In the genomic region with DNA sequence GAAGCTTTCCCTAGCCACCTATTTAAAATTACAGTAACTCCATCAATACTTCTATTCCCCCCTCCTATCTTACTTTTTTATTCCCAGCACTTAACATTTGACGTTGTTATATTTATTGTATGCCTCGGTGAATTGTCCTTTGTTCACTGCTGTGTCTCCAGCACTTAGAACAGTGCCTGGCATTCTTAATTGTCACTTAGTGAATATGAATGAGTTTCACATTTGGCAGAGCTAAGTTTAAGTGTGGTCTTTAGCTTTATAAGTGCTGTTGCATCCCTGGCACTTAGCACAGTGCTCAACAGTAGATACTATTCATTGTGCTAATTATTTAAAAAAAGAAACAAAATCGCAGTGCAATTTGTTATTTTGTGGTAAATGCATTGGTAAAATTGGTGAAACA, we compare ENCODE assay signal across 9 cellular contexts.
A peak's percentile ranks its signal among the peaks of the same experiment; 100 is the strongest.
DNase-seq lines count a peak whose midpoint lies in the region; ATAC-seq and TF ChIP-seq lines count a peak whose summit lies in the region.
"Had no signal": no experiment of that assay in that cellular context is flagged by ENCODE, and none has a peak within 500 bp of the region (broad histone marks: within the 10 kb centered on the region; RNA-seq: fewer than 3 reads in every experiment).

No MANE protein-coding gene starts in this region.

- H3K27me3 ChIP-seq in skeletal muscle satellite cell (ENCODE audit: control insufficient read depth, insufficient read depth, low read length) = no peaks in the 10 kb centered on the region
- H3K27me3 ChIP-seq in spleen (replicated peaks in 1 of 7) = no peaks in the 10 kb centered on the region

- TF ChIP-seq POLR2A in spleen (IDR thresholded peaks at IDR 0.05) = no peak

- no peak for TF ChIP-seq CTCF in OCI-LY7 (conservative IDR thresholded peaks at IDR 0.05; ENCODE audit: low read length)
- TF ChIP-seq CTCF in endothelial cell (IDR thresholded peaks at IDR 0.05; ENCODE audit: unreplicated experiment) = no peak
- no peak for TF ChIP-seq CTCF in spleen (IDR thresholded peaks at IDR 0.05 in 8 of 11, conservative IDR thresholded peaks at IDR 0.05 in 3 of 11)

- H3K9me3 ChIP-seq in OCI-LY7 (ENCODE audit: low read length) = no peaks in the 10 kb centered on the region
- H3K9me3 ChIP-seq in skeletal muscle satellite cell (replicated peaks; ENCODE audit: low read length) = no peaks in the 10 kb centered on the region
- H3K9me3 ChIP-seq in spleen = no peaks in the 10 kb centered on the region

- H3K36me3 ChIP-seq in OCI-LY7 (ENCODE audit: insufficient read depth, low read length) = peaks cover 40% of the 10 kb centered on the region
- peaks cover 43% of the 10 kb centered on the region for H3K36me3 ChIP-seq in skeletal muscle satellite cell (ENCODE audit: insufficient read depth, low read length)
- H3K36me3 ChIP-seq in spleen = peaks cover 0 to 56% (median 43%) of the 10 kb centered on the region in 6 donors

- H3K27me3 Mint-ChIP-seq in activated CD4-positive, alpha-beta T cell treated with anti-CD3 and anti-CD28 coated beads, Interleukin-2, amount 10 ng/mL, durations not matched to agents 24 days and 14 days = no peaks in the 10 kb centered on the region
- peaks cover 12% of the 10 kb centered on the region for H3K27me3 Mint-ChIP-seq in endothelial cell (ENCODE audit: unreplicated experiment)

- H3K9me2 ChIP-seq in OCI-LY7 (ENCODE audit: insufficient read depth, low read length) = no peaks in the 10 kb centered on the region

- peaks cover 39% of the 10 kb centered on the region for H3K4me1 Mint-ChIP-seq in activated CD4-positive, alpha-beta T cell treated with anti-CD3 and anti-CD28 coated beads, Interleukin-2, amount 10 ng/mL, durations not matched to agents 24 days and 14 days
- peaks cover 17% of the 10 kb centered on the region for H3K4me1 Mint-ChIP-seq in endothelial cell (ENCODE audit: unreplicated experiment)

- POLR2A ChIA-PET in OCI-LY7 (lab: Charles Lee) = interaction anchor here (1.1 kb wide), 1 partner anchor 32 kb away, joined by 3 read pairs; no protein-coding TSS in a partner anchor

- peaks cover 47% of the 10 kb centered on the region for H3K36me3 Mint-ChIP-seq in activated CD4-positive, alpha-beta T cell treated with anti-CD3 and anti-CD28 coated beads, Interleukin-2, amount 10 ng/mL, durations not matched to agents 24 days and 14 days (ENCODE audit: low read depth)
- H3K36me3 Mint-ChIP-seq in endothelial cell (ENCODE audit: low read depth, unreplicated experiment) = peaks cover 17% of the 10 kb centered on the region

- H3K27ac ChIP-seq in OCI-LY7 (ENCODE audit: low read depth, low read length, poor library complexity, severe bottlenecking) (no peak overlapping the region), spleen (no peak overlapping the region)

- peak overlapping the region; percentile 92 for H3K27ac Mint-ChIP-seq in activated CD4-positive, alpha-beta T cell treated with anti-CD3 and anti-CD28 coated beads, Interleukin-2, amount 10 ng/mL, durations not matched to agents 24 days and 14 days
- peak overlapping the region; percentile 73 for H3K27ac Mint-ChIP-seq in endothelial cell (ENCODE audit: unreplicated experiment)

- peak overlapping the region; percentile 86; the same call in 1 of the 2 replicates for H3K4me2 ChIP-seq in OCI-LY7 (ENCODE audit: low read length)
- H3K4me2 ChIP-seq in skeletal muscle satellite cell (ENCODE audit: low read length) = peak overlapping the region; percentile 84

- no peaks in the 10 kb centered on the region for H4K20me1 ChIP-seq in OCI-LY7 (ENCODE audit: insufficient read depth, low read length)

- peaks cover 14% of the 10 kb centered on the region for H3K4me1 ChIP-seq in OCI-LY7 (ENCODE audit: insufficient read depth, low read length, poor library complexity, severe bottlenecking)
- H3K4me1 ChIP-seq in skeletal muscle satellite cell (ENCODE audit: control insufficient read depth, insufficient read depth, low read length) = peaks cover 15% of the 10 kb centered on the region
- H3K4me1 ChIP-seq in spleen = peaks cover 15 to 59% (median 44%) of the 10 kb centered on the region in 6 donors

- no peak overlapping the region for H3K9ac ChIP-seq in skeletal muscle satellite cell (ENCODE audit: low read depth, low read length)

- intact Hi-C loops in activated CD4-positive, alpha-beta T cell treated with anti-CD3 and anti-CD28 coated beads, Interleukin-2, amount 10 ng/mL, durations not matched to agents 24 days and 14 days (cut with micrococcal nuclease) = loop anchor here (5.0 kb wide), 5 partner anchors 357 to 1107 kb away; partner anchors contain the start of genes GALNT1, MAPRE2 and ZSCAN30
- intact Hi-C loops in OCI-LY7 (cut with micrococcal nuclease; ENCODE audit: unreplicated experiment) = loop anchor here (10.0 kb wide), 2 partner anchors 389 to 999 kb away; partner anchors contain the start of gene GALNT1
- intact Hi-C loops in spleen (cut with DNase I; ENCODE audit: low total_unique reads) = no loop called here

- 82 to 91% (median 90%) methylated on average over 3 of the region's 3 CpGs for WGBS in spleen, 5 donors

- H3K4me3 Mint-ChIP-seq in activated CD4-positive, alpha-beta T cell treated with anti-CD3 and anti-CD28 coated beads, Interleukin-2, amount 10 ng/mL, durations not matched to agents 24 days and 14 days = peak overlapping the region; percentile 99
- H3K4me3 Mint-ChIP-seq in endothelial cell (ENCODE audit: unreplicated experiment) = peak overlapping the region; percentile 99

- no peak for ATAC-seq in GM19035 (IDR thresholded peaks at IDR 0.05; ENCODE audit: unreplicated experiment)

- no peak overlapping the region for H3K4me3 ChIP-seq in OCI-LY7 (ENCODE audit: low read depth, low read length, poor library complexity, severe bottlenecking)
- no peak overlapping the region for H3K4me3 ChIP-seq in skeletal muscle satellite cell (ENCODE audit: low read length)
- peak overlapping the region in 2 of 8 donors; percentile 84 to 91 for H3K4me3 ChIP-seq in spleen

- CTCF ChIA-PET in OCI-LY7 (lab: Charles Lee; ENCODE audit: unreplicated experiment) = no interaction called here

- BruUV-seq in OCI-LY7 (replicated peaks; lab: Mats Ljungman, UMichigan) = no TSS peak

- DNase-seq in activated CD4-positive, alpha-beta T cell treated with anti-CD3 and anti-CD28 coated beads, Interleukin-2, amount 10 ng/mL, durations not matched to agents 24 days and 14 days = peak; percentile 40
- DNase-seq in activated CD4-positive, alpha-beta T cell treated with anti-CD3 and anti-CD28 coated beads for 4 hours = no peak
- DNase-seq in OCI-LY7 (ENCODE audit: low spot score) = no peak
- no peak for DNase-seq in endothelial cell (ENCODE audit: low spot score)
- no peak for DNase-seq in spleen
- no peak for DNase-seq in AML-193 (lab: John Stamatoyannopoulos, UW)
- DNase-seq: ACHN had no signal

- peaks cover 13% of the 10 kb centered on the region; the same call in 1 of the 2 replicates for H3K79me2 ChIP-seq in OCI-LY7 (ENCODE audit: insufficient read depth, low read depth, low read length)

- H3K9me3 Mint-ChIP-seq in activated CD4-positive, alpha-beta T cell treated with anti-CD3 and anti-CD28 coated beads, Interleukin-2, amount 10 ng/mL, durations not matched to agents 24 days and 14 days = no peaks in the 10 kb centered on the region
- peaks cover 5% of the 10 kb centered on the region for H3K9me3 Mint-ChIP-seq in endothelial cell (ENCODE audit: unreplicated experiment)

- no peak overlapping the region for H2AFZ ChIP-seq in OCI-LY7 (ENCODE audit: low read length)
